ENCODE assay signal across 23 cellular contexts in the genomic region with DNA sequence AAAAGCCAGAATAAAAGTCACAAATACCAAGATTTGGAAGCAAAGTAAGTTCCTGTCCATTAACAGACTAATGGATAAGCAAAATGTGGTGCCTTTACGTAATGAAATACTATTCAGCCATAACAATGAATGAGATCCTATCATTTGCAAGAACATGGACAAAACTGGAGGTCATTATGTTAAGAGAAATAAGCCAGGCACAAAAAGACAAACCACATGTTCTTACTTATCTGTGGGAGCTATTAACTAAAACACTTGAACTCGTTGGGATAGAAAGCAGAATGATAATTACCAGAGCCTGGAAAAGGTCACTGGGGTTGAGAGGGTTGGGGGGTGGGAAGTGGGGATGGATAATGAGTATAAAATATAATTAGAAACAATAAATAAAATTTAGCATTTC.
"Had no signal": no experiment of that assay in that cellular context is flagged by ENCODE, and none has a peak within 500 bp of the region (broad histone marks: within the 10 kb centered on the region; RNA-seq: fewer than 3 reads in every experiment).

No MANE protein-coding gene starts in this region.

- H3K9me3 ChIP-seq: gastroesophageal sphincter, left lung, pancreas, prostate gland, stomach, thoracic aorta, transverse colon had no signal

- H3K27me3 ChIP-seq: dorsolateral prefrontal cortex, gastroesophageal sphincter, left lung, pancreas, stomach, transverse colon had no signal

- H3K4me3 ChIP-seq: dorsolateral prefrontal cortex, gastroesophageal sphincter, left lung, lung, pancreas, prostate gland, stomach, thoracic aorta, transverse colon had no signal

- H3K27ac Mint-ChIP-seq: immature natural killer cell, naive B cell, nephron had no signal

- H3K4me1 ChIP-seq: gastroesophageal sphincter, left lung, pancreas, prostate gland, stomach, transverse colon had no signal

- H3K4me1 Mint-ChIP-seq: immature natural killer cell, naive B cell, nephron had no signal

- H3K36me3 Mint-ChIP-seq: naive B cell had no signal

- DNase-seq: cortex of kidney; dorsolateral prefrontal cortex; effector CD8-positive, alpha-beta T cell; glutamatergic neuron; immature natural killer cell; left lung; mesendoderm; naive B cell; occipital lobe; pancreas; stimulated activated CD4-positive, alpha-beta T cell treated with anti-CD3 and anti-CD28 coated beads, Interleukin-2, amount 100 ng/mL, for 24 hours; stimulated activated CD4-positive, alpha-beta T cell treated with anti-CD3 and anti-CD28 coated beads, Interleukin-4, amount 100 ng/mL, for 4 hours; stimulated activated naive CD4-positive, alpha-beta T cell; stomach; substantia nigra; transverse colon had no signal

- ATAC-seq: esophagus mucosa, gastroesophageal sphincter, left lung, pancreas, sciatic nerve had no signal

- H3K36me3 ChIP-seq: gastroesophageal sphincter, left lung, pancreas, prostate gland, stomach, thoracic aorta, transverse colon had no signal

- H3K9me3 Mint-ChIP-seq: nephron had no signal

- H3K27me3 Mint-ChIP-seq: naive B cell had no signal

- H3K27ac ChIP-seq: dorsolateral prefrontal cortex, gastroesophageal sphincter, left lung, pancreas, prostate gland, stomach, thoracic aorta, transverse colon had no signal

- H3K4me3 Mint-ChIP-seq: immature natural killer cell, naive B cell, nephron had no signal
